In genomic region chr19:10553943-10554381, GRCh38 we compare ENCODE assay signal across 2 cellular contexts.
A peak's percentile ranks its signal among the peaks of the same experiment; 100 is the strongest.
TF ChIP-seq lines count a peak whose summit lies in the region.

No MANE protein-coding gene starts in this region.

TF ChIP-seq in HepG2, 621 proteins besides CTCF, POLR2A, EP300 and RAD21:
- TF ChIP-seq ZBTB33 (CRISPR knock-in tag; IDR thresholded peaks at IDR 0.05) (peak; percentile 61; the same call in 1 of the 2 replicates), BRCA1 (CRISPR knock-in tag; IDR thresholded peaks at IDR 0.05) (no peak), AGO2 (optimal IDR thresholded peaks at IDR 0.05; ENCODE audit: low read depth, low read length) (peak; percentile 71), ZNF431 (CRISPR knock-in tag; IDR thresholded peaks at IDR 0.05; ENCODE audit: borderline replicate concordance, low read depth) (no peak), RBFOX2 (IDR thresholded peaks at IDR 0.05; ENCODE audit: low read depth, low read length) (peak; percentile 40; the same call in 1 of the 2 replicates)

TF ChIP-seq in GM23338, 12 proteins besides CTCF, POLR2A, EP300 and RAD21:
- TF ChIP-seq NANOG (IDR thresholded peaks at IDR 0.05; ENCODE audit: borderline replicate concordance) (no peak), JUNB (IDR thresholded peaks at IDR 0.05; ENCODE audit: unreplicated experiment) (no peak), POLR2AphosphoS5 (IDR thresholded peaks at IDR 0.05; ENCODE audit: low read depth) (no peak), STAT1 (IDR thresholded peaks at IDR 0.05; ENCODE audit: unreplicated experiment) (no peak)
